Comparison of ENCODE assay signal across 8 cellular contexts in genomic region chr4:39528056-39528465, GRCh38. TPM values are rescaled to one million over a fixed set of nuclear protein-coding genes. Genes with fewer than 3 reads are reported as not detected.
DNase-seq lines count a peak whose midpoint lies in the region; ATAC-seq and TF ChIP-seq lines count a peak whose summit lies in the region.

No MANE protein-coding gene starts in this region.

- peak overlapping the region; percentile 99 for H3K4me3 Mint-ChIP-seq in central memory CD8-positive, alpha-beta T cell

- no peak for TF ChIP-seq POLR2A in right lobe of liver (IDR thresholded peaks at IDR 0.05)

- peaks cover 3% of the 10 kb centered on the region for H3K36me3 Mint-ChIP-seq in central memory CD8-positive, alpha-beta T cell (ENCODE audit: insufficient read depth)

- peak overlapping the region; percentile 92 for H2AFZ ChIP-seq in DND-41 (ENCODE audit: low read depth, low read length)

- 2% methylated on average over 11 of the region's 22 CpGs for WGBS in right lobe of liver (ENCODE audit: insufficient coverage, low coverage, low lambda C conversion rate, missing lambda C conversion rate)

- no peak overlapping the region for H3K27ac Mint-ChIP-seq in central memory CD8-positive, alpha-beta T cell (ENCODE audit: low read depth)

- no peak for DNase-seq in DND-41
- peak; percentile 61 for DNase-seq in NCI-H774 (lab: John Stamatoyannopoulos, UW)
- DNase-seq in central memory CD8-positive, alpha-beta T cell (ENCODE audit: low spot score in 2 of 2) = peak in 1 of 2 donors; percentile 15
- DNase-seq in right lobe of liver = peak in 1 of 3 donors; percentile 86
- DNase-seq in tibial artery = peak; percentile 90 to 93

- no peak for TF ChIP-seq CTCF in DND-41 (IDR thresholded peaks at IDR 0.05; ENCODE audit: borderline replicate concordance, extremely low read depth, low read length, poor library complexity, severe bottlenecking)
- TF ChIP-seq CTCF in right lobe of liver (IDR thresholded peaks at IDR 0.05) = no peak
- no peak for TF ChIP-seq CTCF in tibial artery (IDR thresholded peaks at IDR 0.05)

- H3K27ac ChIP-seq in DND-41 (ENCODE audit: low read length) (no peak overlapping the region), right lobe of liver (peak overlapping the region; percentile 84 to 94 (median 91)), tibial artery (peak overlapping the region; percentile 88 to 92)

- H3K9me3 ChIP-seq in DND-41 (ENCODE audit: insufficient read depth, low read length, severe bottlenecking) (peaks cover 10% of the 10 kb centered on the region), right lobe of liver (no peaks in the 10 kb centered on the region), tibial artery (no peaks in the 10 kb centered on the region)

- H3K9ac ChIP-seq in DND-41 (ENCODE audit: low read depth, low read length) = peak overlapping the region; percentile 75

- H3K9me3 Mint-ChIP-seq in central memory CD8-positive, alpha-beta T cell = peaks cover 8% of the 10 kb centered on the region

- intact Hi-C loops in right lobe of liver (cut with DNase I) (no loop called here), tibial artery (cut with DNase I; ENCODE audit: low total_unique reads) (loop anchor here (5.0 kb wide), 3 partner anchors 71 to 169 kb away; partner anchors contain the start of genes LIAS, RPL9 and UBE2K)

- H4K20me1 ChIP-seq in DND-41 (ENCODE audit: insufficient read depth, low read length) = no peaks in the 10 kb centered on the region

- peak overlapping the region; percentile 95 for H3K4me2 ChIP-seq in DND-41 (ENCODE audit: insufficient read depth, low read length)

- H3K36me3 ChIP-seq in DND-41 (ENCODE audit: insufficient read depth, low read length) (no peaks in the 10 kb centered on the region), right lobe of liver (peaks cover 0 to 5% (median 2%) of the 10 kb centered on the region in 4 donors), tibial artery (peaks cover 0 to 8% (median 7%) of the 10 kb centered on the region in 3 donors)

- no peaks in the 10 kb centered on the region for H3K27me3 Mint-ChIP-seq in central memory CD8-positive, alpha-beta T cell

- H3K4me1 Mint-ChIP-seq in central memory CD8-positive, alpha-beta T cell = peaks cover 24% of the 10 kb centered on the region

- H3K27me3 ChIP-seq in DND-41 (ENCODE audit: insufficient read depth, low read length, poor library complexity) = no peaks in the 10 kb centered on the region
- no peaks in the 10 kb centered on the region for H3K27me3 ChIP-seq in right lobe of liver
- no peaks in the 10 kb centered on the region for H3K27me3 ChIP-seq in tibial artery

- H3K4me1 ChIP-seq in DND-41 (ENCODE audit: insufficient read depth, low read length) = peaks cover 24% of the 10 kb centered on the region
- peaks cover 0 to 22% (median 6%) of the 10 kb centered on the region in 4 donors for H3K4me1 ChIP-seq in right lobe of liver
- peaks cover 0 to 34% (median 12%) of the 10 kb centered on the region in 4 donors for H3K4me1 ChIP-seq in tibial artery

- H3K4me3 ChIP-seq in DND-41 (ENCODE audit: low read depth in 1 of 2, low read length in 2 of 2) (peak overlapping the region; percentile 57 to 75; a peak in 3 of 4 replicates), right lobe of liver (peak overlapping the region; percentile 95 to 98 (median 97)), tibial artery (peak overlapping the region; percentile 68 to 77)

- no peaks in the 10 kb centered on the region for H3K79me2 ChIP-seq in DND-41 (ENCODE audit: insufficient read depth, low read length)

- ATAC-seq in DND-41 (ENCODE audit: insufficient read depth, low read depth) (no peak), right lobe of liver (peak in 3 of 4 donors; percentile 41 to 47 (median 45)), HG03571 (IDR thresholded peaks at IDR 0.05; ENCODE audit: unreplicated experiment) (no peak), GM19463 (IDR thresholded peaks at IDR 0.05; ENCODE audit: unreplicated experiment) (no peak), GM21576 (IDR thresholded peaks at IDR 0.05; ENCODE audit: unreplicated experiment) (no peak)
- ATAC-seq in central memory CD8-positive, alpha-beta T cell (replicated peaks; ENCODE audit: extremely low read depth, poor library complexity, severe bottlenecking) = no peak

RNA-seq across cellular contexts. Expression of gene UGDH, which starts 0.8 kb away (rescaled TPM):
- 100 to 1,000 TPM; 134 to 647 (median 244) TPM for total RNA-seq in right lobe of liver

Comparison
In these comparisons a context has a peak if more than half of its experiments do, and no peak if none do; other contexts are left out.
1. ATAC-seq: peak in right lobe of liver (3 of 4); none in DND-41 (single experiment), central memory CD8-positive, alpha-beta T cell (single experiment), HG03571 (single experiment), GM19463 (single experiment) and GM21576 (single experiment).
2. Peak in every context shown above with its lines, with median percentiles within 50 percentile points of each other: H3K4me3 ChIP-seq.